In the genomic region with DNA sequence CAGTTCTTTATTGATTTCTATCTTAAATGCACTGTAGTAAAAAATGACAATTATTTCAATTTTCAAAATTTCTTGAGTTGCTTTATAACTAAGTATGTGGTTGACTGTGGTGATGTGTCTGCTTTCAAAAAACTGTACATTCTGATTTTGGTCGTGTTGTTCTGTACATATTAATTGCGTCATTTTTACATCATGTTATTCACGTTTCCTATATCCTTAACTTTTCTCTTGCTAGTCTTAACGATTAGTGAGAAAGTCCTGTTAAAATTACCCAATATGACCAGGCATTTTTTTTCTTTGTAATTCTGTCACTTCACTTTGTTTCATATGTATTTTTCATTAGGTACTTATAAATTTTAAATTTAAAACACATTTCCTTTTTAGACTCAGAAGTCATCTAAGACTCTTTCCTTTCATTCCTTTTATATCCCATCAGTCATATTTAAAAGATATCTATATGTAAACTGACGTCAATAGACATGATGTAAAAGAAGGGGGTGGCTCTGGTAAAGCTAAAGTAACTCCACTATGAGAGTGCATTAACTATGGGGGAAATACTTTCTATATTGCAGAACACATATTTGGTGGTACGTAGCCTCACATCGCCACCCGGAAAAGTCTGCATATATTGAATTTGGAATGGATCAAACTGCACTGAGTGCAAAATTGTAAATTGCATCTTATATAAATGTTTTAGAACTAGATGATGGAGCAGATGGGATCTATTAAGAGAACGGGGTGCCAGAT, we compare ENCODE assay signal across 8 cellular contexts. TPM values are rescaled to one million over a fixed set of nuclear protein-coding genes. Genes with fewer than 3 reads are reported as not detected.
DNase-seq lines count a peak whose midpoint lies in the region; FAIRE-seq and TF ChIP-seq lines count a peak whose summit lies in the region.

No MANE protein-coding gene starts in this region.

- no peak overlapping the region for H2AFZ ChIP-seq in osteoblast (ENCODE audit: low read length)

- no peaks in the 10 kb centered on the region for H4K20me1 ChIP-seq in osteoblast (ENCODE audit: insufficient read depth, low read length)

- peaks cover 29% of the 10 kb centered on the region for H3K79me2 ChIP-seq in osteoblast (ENCODE audit: insufficient read depth, low read length)

- H3K36me3 ChIP-seq in effector memory CD4-positive, alpha-beta T cell (ENCODE audit: control insufficient read depth, insufficient read depth, low read length), result peaks cover 8% of the 10 kb centered on the region
- H3K36me3 ChIP-seq in osteoblast (ENCODE audit: insufficient read depth, low read length), result peaks cover 17% of the 10 kb centered on the region

- H3K4me3 ChIP-seq in effector memory CD4-positive, alpha-beta T cell (ENCODE audit: insufficient read depth, low read depth, low read length, poor library complexity, severe bottlenecking), result peak overlapping the region; percentile 89
- peak overlapping the region; percentile 96 for H3K4me3 ChIP-seq in osteoblast (ENCODE audit: insufficient read depth, low read length)

- peak overlapping the region; percentile 96 for H3K4me2 ChIP-seq in osteoblast (ENCODE audit: insufficient read depth, low read length)

- FAIRE-seq in D721Med (lab: Jason Lieb, UNC), result peak; percentile 69

- H3K9me3 ChIP-seq in effector memory CD4-positive, alpha-beta T cell (ENCODE audit: control insufficient read depth, low read length), result no peaks in the 10 kb centered on the region
- H3K9me3 ChIP-seq in osteoblast (ENCODE audit: low read depth, low read length), result no peaks in the 10 kb centered on the region

- DNase-seq in D721Med (ENCODE audit: insufficient read length, low spot score) (no peak), NCI-H69 (lab: John Stamatoyannopoulos, UW) (peak; percentile 17), osteoblast (ENCODE audit: insufficient read length, low spot score, missing footprints) (no peak), hypothalamus (lab: John Stamatoyannopoulos, UW) (no peak), C1 segment of cervical spinal cord (lab: John Stamatoyannopoulos, UW) (no peak), NCI-H446 treated with DMSO at 0.1 percent for 48 hours (lab: John Stamatoyannopoulos, UW) (no peak), occipital lobe (lab: John Stamatoyannopoulos, UW) (no peak)
- DNase-seq in effector memory CD4-positive, alpha-beta T cell, result no peak

- H3K27me3 ChIP-seq in effector memory CD4-positive, alpha-beta T cell (replicated peaks; ENCODE audit: control insufficient read depth, insufficient read depth, low read length, poor library complexity, severe bottlenecking), result no peaks in the 10 kb centered on the region
- H3K27me3 ChIP-seq in osteoblast (ENCODE audit: insufficient read depth, low read length), result no peaks in the 10 kb centered on the region

- peaks cover 15% of the 10 kb centered on the region for H3K4me1 ChIP-seq in effector memory CD4-positive, alpha-beta T cell (ENCODE audit: control insufficient read depth, insufficient read depth, low read length, poor library complexity, severe bottlenecking)
- H3K4me1 ChIP-seq in osteoblast (ENCODE audit: insufficient read depth, low read length), result peaks cover 19% of the 10 kb centered on the region

- no peak for TF ChIP-seq CTCF in D721Med (IDR thresholded peaks at IDR 0.05; ENCODE audit: insufficient read depth, missing control alignments)
- no peak for TF ChIP-seq CTCF in osteoblast (IDR thresholded peaks at IDR 0.05; ENCODE audit: extremely low read depth, low read depth, low read length)

- no peak overlapping the region for H3K27ac ChIP-seq in effector memory CD4-positive, alpha-beta T cell (ENCODE audit: insufficient read depth, low read length, poor library complexity, severe bottlenecking)
- peak overlapping the region; percentile 98 for H3K27ac ChIP-seq in osteoblast (ENCODE audit: low read depth, low read length)

RNA-seq across cellular contexts. Expression of gene COA6, which starts 1.1 kb away (rescaled TPM):
- total RNA-seq in osteoblast, result 11.8 and 20.3 TPM in 2 replicates
- 13.7 TPM for total RNA-seq in occipital lobe
